ENCODE assay signal across 8 cellular contexts in genomic region chr3:52495096-52495495, GRCh38. TPM values are rescaled to one million over a fixed set of nuclear protein-coding genes. Genes with fewer than 3 reads are reported as not detected.
DNase-seq lines count a peak whose midpoint lies in the region; ATAC-seq and TF ChIP-seq lines count a peak whose summit lies in the region.

Gene STAB1, plus strand, starts transcription at chr3:52495338. Its CDS starts 76 bp downstream, at chr3:52495414.

- POLR2A ChIA-PET in WTC11 (lab: Charles Lee): no interaction called here

- H3K9me3 ChIP-seq in esophagus muscularis mucosa (no peaks in the 10 kb centered on the region), mononuclear cell (ENCODE audit: low read depth, low read length) (no peaks in the 10 kb centered on the region), thyroid gland (no peaks in the 10 kb centered on the region)

- peaks cover 41 to 80% (median 66%) of the 10 kb centered on the region in 4 donors for H3K4me1 ChIP-seq in esophagus muscularis mucosa
- H3K4me1 ChIP-seq in mononuclear cell (ENCODE audit: insufficient read depth, low read length): peaks cover 83% of the 10 kb centered on the region
- peaks cover 3 to 34% of the 10 kb centered on the region in 2 donors for H3K4me1 ChIP-seq in thyroid gland

- no peak within 1 kb of the TSS for H3K4me3 Mint-ChIP-seq in WTC11

- TF ChIP-seq POLR2A in esophagus muscularis mucosa (IDR thresholded peaks at IDR 0.05; ENCODE audit: low read depth) (no peak), thyroid gland (IDR thresholded peaks at IDR 0.05) (no peak)

- ATAC-seq in WTC11: no peak
- ATAC-seq in GM19463 (IDR thresholded peaks at IDR 0.05; ENCODE audit: unreplicated experiment): no peak

- no peak for TF ChIP-seq CTCF in WTC11 (IDR thresholded peaks at IDR 0.05)
- TF ChIP-seq CTCF in esophagus muscularis mucosa (IDR thresholded peaks at IDR 0.05): no peak
- TF ChIP-seq CTCF in thyroid gland (IDR thresholded peaks at IDR 0.05): no peak

- intact Hi-C loops in esophagus muscularis mucosa (cut with DNase I): no loop called here
- intact Hi-C loops in thyroid gland (cut with DNase I): no loop called here

- H3K36me3 Mint-ChIP-seq in WTC11: peaks cover 12% of the 10 kb centered on the region; the same call in 1 of the 2 replicates

- TF ChIP-seq EP300 in esophagus muscularis mucosa (IDR thresholded peaks at IDR 0.05): no peak

- no CpG with 5 or more reads among the region's 17 CpGs for WGBS in esophagus muscularis mucosa
- 52 to 53% methylated on average over 4 to 10 of the region's 17 CpGs for WGBS in thyroid gland, 2 donors

- H3K27ac ChIP-seq in esophagus muscularis mucosa (replicated peaks in 1 of 4) (peak within 1 kb of the TSS; percentile 53 to 80 (median 70)), thyroid gland (peak within 1 kb of the TSS in 2 of 3 donors; percentile 28 to 39)

- H3K27me3 Mint-ChIP-seq in WTC11 (ENCODE audit: low read depth): no peaks in the 10 kb centered on the region

- CTCF ChIA-PET in WTC11 (lab: Charles Lee): interaction anchor here (0.5 to 2.5 kb wide), 6 partner anchors 13 to 275 kb away, joined by 3 to 9 read pairs (median 6); no protein-coding TSS in a partner anchor

- DNase-seq in WTC11 (ENCODE audit: low spot score) (no peak), esophagus muscularis mucosa (ENCODE audit: extremely low spot score) (peak; percentile 93), thyroid gland (peak; percentile 33 to 38), NCI-H446 treated with DMSO at 0.1 percent for 48 hours (lab: John Stamatoyannopoulos, UW) (no peak), globus pallidus (ENCODE audit: low spot score) (no peak), NCI-H1417 (lab: John Stamatoyannopoulos, UW) (no peak)

- 0 out of 2 replicates have a peak within 1 kb of the TSS, but pooled peaks have one; percentile 17 for H3K27ac Mint-ChIP-seq in WTC11

- no peaks in the 10 kb centered on the region for H3K4me1 Mint-ChIP-seq in WTC11

- no peaks in the 10 kb centered on the region for H3K27me3 ChIP-seq in esophagus muscularis mucosa
- no peaks in the 10 kb centered on the region for H3K27me3 ChIP-seq in mononuclear cell (ENCODE audit: insufficient read depth, low read length)
- no peaks in the 10 kb centered on the region for H3K27me3 ChIP-seq in thyroid gland

- H3K9me3 Mint-ChIP-seq in WTC11: no peaks in the 10 kb centered on the region

- H3K36me3 ChIP-seq in esophagus muscularis mucosa: peaks cover 30 to 38% (median 37%) of the 10 kb centered on the region in 4 donors
- peaks cover 22% of the 10 kb centered on the region in 2 donors for H3K36me3 ChIP-seq in thyroid gland

- H3K4me3 ChIP-seq in esophagus muscularis mucosa (peak within 1 kb of the TSS; percentile 38 to 56 (median 42)), mononuclear cell (ENCODE audit: low read length) (peak within 1 kb of the TSS; percentile 34), thyroid gland (replicated peaks in 1 of 3) (peak within 1 kb of the TSS in 1 of 3 donors; percentile 5)

TF ChIP-seq in WTC11, 78 proteins besides CTCF, POLR2A, EP300 and RAD21 (continues in another document):
- TF ChIP-seq GRHL2 (CRISPR knock-in tag; IDR thresholded peaks at IDR 0.05; ENCODE audit: insufficient replicate concordance, severe bottlenecking): no peak
- TF ChIP-seq STAT6 (CRISPR knock-in tag; conservative IDR thresholded peaks at IDR 0.05; ENCODE audit: low read depth): no peak
- TF ChIP-seq RORB (CRISPR knock-in tag; IDR thresholded peaks at IDR 0.05): no peak
- TF ChIP-seq ETV6 (CRISPR knock-in tag; IDR thresholded peaks at IDR 0.05): no peak
- TF ChIP-seq ZNF232 (CRISPR knock-in tag; IDR thresholded peaks at IDR 0.05): no peak
- no peak for TF ChIP-seq IRF1 (CRISPR knock-in tag; IDR thresholded peaks at IDR 0.05)
- TF ChIP-seq, protein P1, sequence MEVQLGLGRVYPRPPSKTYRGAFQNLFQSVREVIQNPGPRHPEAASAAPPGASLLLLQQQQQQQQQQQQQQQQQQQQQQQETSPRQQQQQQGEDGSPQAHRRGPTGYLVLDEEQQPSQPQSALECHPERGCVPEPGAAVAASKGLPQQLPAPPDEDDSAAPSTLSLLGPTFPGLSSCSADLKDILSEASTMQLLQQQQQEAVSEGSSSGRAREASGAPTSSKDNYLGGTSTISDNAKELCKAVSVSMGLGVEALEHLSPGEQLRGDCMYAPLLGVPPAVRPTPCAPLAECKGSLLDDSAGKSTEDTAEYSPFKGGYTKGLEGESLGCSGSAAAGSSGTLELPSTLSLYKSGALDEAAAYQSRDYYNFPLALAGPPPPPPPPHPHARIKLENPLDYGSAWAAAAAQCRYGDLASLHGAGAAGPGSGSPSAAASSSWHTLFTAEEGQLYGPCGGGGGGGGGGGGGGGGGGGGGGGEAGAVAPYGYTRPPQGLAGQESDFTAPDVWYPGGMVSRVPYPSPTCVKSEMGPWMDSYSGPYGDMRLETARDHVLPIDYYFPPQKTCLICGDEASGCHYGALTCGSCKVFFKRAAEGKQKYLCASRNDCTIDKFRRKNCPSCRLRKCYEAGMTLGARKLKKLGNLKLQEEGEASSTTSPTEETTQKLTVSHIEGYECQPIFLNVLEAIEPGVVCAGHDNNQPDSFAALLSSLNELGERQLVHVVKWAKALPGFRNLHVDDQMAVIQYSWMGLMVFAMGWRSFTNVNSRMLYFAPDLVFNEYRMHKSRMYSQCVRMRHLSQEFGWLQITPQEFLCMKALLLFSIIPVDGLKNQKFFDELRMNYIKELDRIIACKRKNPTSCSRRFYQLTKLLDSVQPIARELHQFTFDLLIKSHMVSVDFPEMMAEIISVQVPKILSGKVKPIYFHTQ (CRISPR knock-in tag; IDR thresholded peaks at IDR 0.05): no peak
- TF ChIP-seq NR2C2 (CRISPR knock-in tag; IDR thresholded peaks at IDR 0.05): no peak
- TF ChIP-seq, protein P2, sequence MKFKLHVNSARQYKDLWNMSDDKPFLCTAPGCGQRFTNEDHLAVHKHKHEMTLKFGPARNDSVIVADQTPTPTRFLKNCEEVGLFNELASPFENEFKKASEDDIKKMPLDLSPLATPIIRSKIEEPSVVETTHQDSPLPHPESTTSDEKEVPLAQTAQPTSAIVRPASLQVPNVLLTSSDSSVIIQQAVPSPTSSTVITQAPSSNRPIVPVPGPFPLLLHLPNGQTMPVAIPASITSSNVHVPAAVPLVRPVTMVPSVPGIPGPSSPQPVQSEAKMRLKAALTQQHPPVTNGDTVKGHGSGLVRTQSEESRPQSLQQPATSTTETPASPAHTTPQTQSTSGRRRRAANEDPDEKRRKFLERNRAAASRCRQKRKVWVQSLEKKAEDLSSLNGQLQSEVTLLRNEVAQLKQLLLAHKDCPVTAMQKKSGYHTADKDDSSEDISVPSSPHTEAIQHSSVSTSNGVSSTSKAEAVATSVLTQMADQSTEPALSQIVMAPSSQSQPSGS (CRISPR knock-in tag; IDR thresholded peaks at IDR 0.05; ENCODE audit: borderline replicate concordance, low read depth): no peak
- TF ChIP-seq, protein P3, sequence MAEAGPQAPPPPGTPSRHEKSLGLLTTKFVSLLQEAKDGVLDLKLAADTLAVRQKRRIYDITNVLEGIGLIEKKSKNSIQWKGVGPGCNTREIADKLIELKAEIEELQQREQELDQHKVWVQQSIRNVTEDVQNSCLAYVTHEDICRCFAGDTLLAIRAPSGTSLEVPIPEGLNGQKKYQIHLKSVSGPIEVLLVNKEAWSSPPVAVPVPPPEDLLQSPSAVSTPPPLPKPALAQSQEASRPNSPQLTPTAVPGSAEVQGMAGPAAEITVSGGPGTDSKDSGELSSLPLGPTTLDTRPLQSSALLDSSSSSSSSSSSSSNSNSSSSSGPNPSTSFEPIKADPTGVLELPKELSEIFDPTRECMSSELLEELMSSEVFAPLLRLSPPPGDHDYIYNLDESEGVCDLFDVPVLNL (CRISPR knock-in tag; IDR thresholded peaks at IDR 0.05; ENCODE audit: borderline replicate concordance, low read depth): no peak
- TF ChIP-seq, protein P4, sequence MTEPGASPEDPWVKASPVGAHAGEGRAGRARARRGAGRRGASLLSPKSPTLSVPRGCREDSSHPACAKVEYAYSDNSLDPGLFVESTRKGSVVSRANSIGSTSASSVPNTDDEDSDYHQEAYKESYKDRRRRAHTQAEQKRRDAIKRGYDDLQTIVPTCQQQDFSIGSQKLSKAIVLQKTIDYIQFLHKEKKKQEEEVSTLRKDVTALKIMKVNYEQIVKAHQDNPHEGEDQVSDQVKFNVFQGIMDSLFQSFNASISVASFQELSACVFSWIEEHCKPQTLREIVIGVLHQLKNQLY (CRISPR knock-in tag; IDR thresholded peaks at IDR 0.05): no peak

RNA-seq across cellular contexts. Expression of gene STAB1, which starts in this region (rescaled TPM):
- 1.9 to 2.6 TPM (median 2.1 TPM) in 3 replicates for total RNA-seq in WTC11 (2021)
- total RNA-seq in esophagus muscularis mucosa: 100 to 1,000 TPM; 101 to 127 (median 118) TPM
- total RNA-seq in mononuclear cell: 42.6 TPM
- 100 to 1,000 TPM in 1 of 4 donors, 10 to 100 TPM in 3; 31.8 to 100 (median 67.4) TPM for total RNA-seq in thyroid gland

Comparison
In these comparisons a context has a peak if more than half of its experiments do, and no peak if none do; other contexts are left out.
1. DNase-seq: peak in esophagus muscularis mucosa (single experiment) and thyroid gland (2 of 2); none in WTC11 (single experiment), NCI-H446 treated with DMSO at 0.1 percent for 48 hours (single experiment), globus pallidus (single experiment) and NCI-H1417 (0 of 3).